In the genomic region with DNA sequence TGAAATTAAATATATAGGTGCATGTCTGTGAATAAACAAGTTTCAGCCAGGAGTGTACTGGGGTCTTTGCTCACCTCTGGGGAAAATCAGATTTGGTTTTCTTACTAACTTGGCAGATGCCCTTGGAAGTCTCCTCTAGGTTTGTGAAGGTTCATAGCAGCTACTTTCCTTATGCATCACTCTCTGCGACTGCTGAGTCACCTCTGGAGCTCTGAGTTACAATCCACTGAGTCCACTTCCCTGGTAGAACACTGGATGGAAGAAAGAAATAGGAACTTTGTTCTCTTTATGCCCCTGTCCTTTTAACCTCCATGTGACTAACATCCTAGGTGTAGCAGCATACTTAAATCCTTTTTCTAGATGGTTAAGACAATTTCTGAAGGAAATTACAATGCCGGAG, we compare ENCODE assay signal across 11 cellular contexts. TPM values are rescaled to one million over a fixed set of nuclear protein-coding genes. Genes with fewer than 3 reads are reported as not detected.
DNase-seq lines count a peak whose midpoint lies in the region; ATAC-seq, FAIRE-seq and TF ChIP-seq lines count a peak whose summit lies in the region.
"Had no signal": no experiment of that assay in that cellular context is flagged by ENCODE, and none has a peak within 500 bp of the region (broad histone marks: within the 10 kb centered on the region; RNA-seq: fewer than 3 reads in every experiment).

No MANE protein-coding gene starts in this region.

- no peak overlapping the region for H2AFZ ChIP-seq in ACC112 (ENCODE audit: low read length, unreplicated experiment)

- TF ChIP-seq CTCF in pancreas (IDR thresholded peaks at IDR 0.05) (no peak), gastroesophageal sphincter (IDR thresholded peaks at IDR 0.05) (no peak)

- TF ChIP-seq POLR2A in gastroesophageal sphincter (IDR thresholded peaks at IDR 0.05) = no peak

- H3K4me3 ChIP-seq in ACC112 (ENCODE audit: low read depth, low read length) (no peak overlapping the region), pancreas (no peak overlapping the region), gastroesophageal sphincter (no peak overlapping the region), HAP-1 (no peak overlapping the region)
- H3K4me3 ChIP-seq: stomach had no signal

- ATAC-seq in pancreas = no peak
- ATAC-seq in HG03175 (IDR thresholded peaks at IDR 0.05; ENCODE audit: unreplicated experiment) = no peak
- ATAC-seq in gastroesophageal sphincter = no peak

- DNase-seq in ELR (ENCODE audit: low read depth) (peak; percentile 94), RPMI7951 (ENCODE audit: low read depth) (peak; percentile 75), fibroblast of peridontal ligament (ENCODE audit: extremely low read depth) (peak; percentile 60), pancreas (no peak), HAP-1 (ENCODE audit: low spot score in 2 of 2) (no peak)
- DNase-seq: effector memory CD4-positive, alpha-beta T cell; stomach had no signal

- H3K36me3 ChIP-seq in ACC112 (ENCODE audit: insufficient read depth, low read length) (no peaks in the 10 kb centered on the region), pancreas (no peaks in the 10 kb centered on the region), gastroesophageal sphincter (no peaks in the 10 kb centered on the region), HAP-1 (replicated peaks) (no peaks in the 10 kb centered on the region)
- H3K36me3 ChIP-seq: stomach had no signal

- H3K27me3 ChIP-seq in ACC112 (ENCODE audit: insufficient read depth, low read length) = no peaks in the 10 kb centered on the region
- H3K27me3 ChIP-seq in pancreas = no peaks in the 10 kb centered on the region
- H3K27me3 ChIP-seq in gastroesophageal sphincter = no peaks in the 10 kb centered on the region
- H3K27me3 ChIP-seq in HAP-1 (ENCODE audit: low read depth) = no peaks in the 10 kb centered on the region
- H3K27me3 ChIP-seq: stomach had no signal

- in situ Hi-C loops in HAP-1 (cut with MboI; ENCODE audit: low sequenced_read_pairs) = no loop called here

- H3K9me3 ChIP-seq in pancreas (no peaks in the 10 kb centered on the region), gastroesophageal sphincter (no peaks in the 10 kb centered on the region), HAP-1 (no peaks in the 10 kb centered on the region)
- H3K9me3 ChIP-seq: stomach had no signal

- intact Hi-C loops in pancreas (cut with DNase I) = no loop called here

- H3K79me2 ChIP-seq in ACC112 (ENCODE audit: control insufficient read depth, insufficient read depth, low read length, unreplicated experiment) = no peaks in the 10 kb centered on the region

- TF ChIP-seq EP300 in gastroesophageal sphincter (IDR thresholded peaks at IDR 0.05) = no peak

- H3K27ac ChIP-seq in ACC112 (ENCODE audit: low read depth, low read length) (peak overlapping the region; percentile 41), pancreas (no peak overlapping the region), gastroesophageal sphincter (no peak overlapping the region)
- H3K27ac ChIP-seq: stomach had no signal

- FAIRE-seq in pancreas (lab: Jason Lieb, UNC) = no peak

- peaks cover 13% of the 10 kb centered on the region for H3K4me1 ChIP-seq in ACC112 (ENCODE audit: control insufficient read depth, insufficient read depth, low read length, unreplicated experiment)
- no peaks in the 10 kb centered on the region for H3K4me1 ChIP-seq in pancreas
- no peaks in the 10 kb centered on the region for H3K4me1 ChIP-seq in gastroesophageal sphincter
- no peaks in the 10 kb centered on the region for H3K4me1 ChIP-seq in HAP-1
- H3K4me1 ChIP-seq: stomach had no signal

- WGBS in pancreas, 2 donors = 83 to 90% methylated on average over 2 of the region's 2 CpGs
- WGBS in gastroesophageal sphincter (ENCODE audit: low coverage in 1 of 2), 2 donors = 87 to 94% methylated on average over 2 of the region's 2 CpGs

RNA-seq across cellular contexts. Expression of a gene that starts 4.4 kb away (rescaled TPM):
- total RNA-seq in RPMI7951 (2014; rRNA removed; shearing (Covaris generic)) = not detected in 2 replicates
- total RNA-seq in pancreas (under 1 TPM in 4 of 6 donors, not detected in 2; 0.06 to 0.37 (median 0.16) TPM), gastroesophageal sphincter (not detected)
- under 1 TPM in 1 of 2 donors, not detected in 1; 0.16 TPM for polyA plus RNA-seq in pancreas
- total RNA-seq: stomach had no signal
- polyA plus RNA-seq: neural cell had no signal

Comparison
In these comparisons a context has a peak if more than half of its experiments do, and no peak if none do; other contexts are left out.
1. DNase-seq: peak in ELR (single experiment), RPMI7951 (single experiment) and fibroblast of peridontal ligament (single experiment); none in pancreas (0 of 6) and HAP-1 (0 of 2).